1 cellular context compared by ENCODE assay signal in genomic region chr2:104846955-104847820, GRCh38.
TF ChIP-seq lines count a peak whose summit lies in the region.

No MANE protein-coding gene starts in this region.

TF ChIP-seq in H1, 55 proteins besides CTCF, POLR2A, EP300 and RAD21 (continued from another document):
- TF ChIP-seq RNF2 (IDR thresholded peaks at IDR 0.05; ENCODE audit: borderline replicate concordance, low read depth, low read length, missing control alignments, poor library complexity, severe bottlenecking) (peak; percentile 52), E2F6 (IDR thresholded peaks at IDR 0.05) (no peak), CBX8 (IDR thresholded peaks at IDR 0.05; ENCODE audit: borderline replicate concordance, low read depth, low read length) (0 out of 2 replicates have a peak, but pooled peaks have one; percentile 37), POLR2AphosphoS5 (IDR thresholded peaks at IDR 0.05; ENCODE audit: low read depth, low read length) (no peak), SP1 (IDR thresholded peaks at IDR 0.05; ENCODE audit: low read depth, low read length) (peak; percentile 64)
